Comparison of ENCODE assay signal across 10 cellular contexts in genomic region chr16:87017388-87018012, GRCh38.
DNase-seq lines count a peak whose midpoint lies in the region; FAIRE-seq and TF ChIP-seq lines count a peak whose summit lies in the region.
"Had no signal": no experiment of that assay in that cellular context is flagged by ENCODE, and none has a peak within 500 bp of the region (broad histone marks: within the 10 kb centered on the region; RNA-seq: fewer than 3 reads in every experiment).

No MANE protein-coding gene starts in this region.

- POLR2A ChIA-PET in AG04449 (lab: Yijun Ruan, JAX): interaction anchor here (0.6 to 0.9 kb wide), 2 partner anchors 23 to 36 kb away, joined by 3 to 4 read pairs; no protein-coding TSS in a partner anchor

- DNase-seq in AG04449 (ENCODE audit: low read depth, low spot score): peak; percentile 71
- DNase-seq in HTR-8/SVneo (ENCODE audit: insufficient read length, low spot score): peak; percentile 92
- DNase-seq in UCSD-AML1 (lab: John Stamatoyannopoulos, UW; ENCODE audit: unreplicated experiment): peak; percentile 41
- DNase-seq in islet precursor cell: peak; percentile 84
- DNase-seq in NCI-H1694 (lab: John Stamatoyannopoulos, UW): no peak
- DNase-seq in NCI-H69 (lab: John Stamatoyannopoulos, UW): no peak
- DNase-seq in stimulated activated naive CD4-positive, alpha-beta T cell treated with Interleukin-2 at 50 U/mL for 16 hours (lab: John Stamatoyannopoulos, UW): no peak
- no peak for DNase-seq in stimulated activated naive CD4-positive, alpha-beta T cell (lab: John Stamatoyannopoulos, UW)
- DNase-seq: activated CD4-positive, alpha-beta memory T cell treated with anti-CD3 and anti-CD28 coated beads, Interleukin-2, amount 10 ng/mL, durations not matched to agents 7 days and 5 days; NCI-H1417 treated with DMSO at 0.1 percent for 48 hours had no signal

- CTCF ChIA-PET in AG04449 (lab: Yijun Ruan, JAX): interaction anchor here (0.7 to 3.0 kb wide), 35 partner anchors 8 to 456 kb away, joined by 3 to 36 read pairs (median 4); partner anchors contain the start of gene FOXC2

- TF ChIP-seq CTCF in AG04449 (IDR thresholded peaks at IDR 0.05; ENCODE audit: insufficient read depth, low read length, missing control alignments): peak; percentile 63

- FAIRE-seq in HTR-8/SVneo (lab: Jason Lieb, UNC): peak; percentile 85

- no peak overlapping the region for H3K4me3 ChIP-seq in AG04449 (ENCODE audit: low read depth, low read length)

Comparison
In these comparisons a context has a peak if more than half of its experiments do, and no peak if none do; other contexts are left out.
1. DNase-seq: peak in AG04449 (single experiment), HTR-8/SVneo (single experiment), UCSD-AML1 (single experiment) and islet precursor cell (single experiment); none in NCI-H1694 (single experiment), NCI-H69 (single experiment), stimulated activated naive CD4-positive, alpha-beta T cell treated with Interleukin-2 at 50 U/mL for 16 hours (single experiment) and stimulated activated naive CD4-positive, alpha-beta T cell (0 of 6).